22 cellular contexts compared by ENCODE assay signal in the genomic region with DNA sequence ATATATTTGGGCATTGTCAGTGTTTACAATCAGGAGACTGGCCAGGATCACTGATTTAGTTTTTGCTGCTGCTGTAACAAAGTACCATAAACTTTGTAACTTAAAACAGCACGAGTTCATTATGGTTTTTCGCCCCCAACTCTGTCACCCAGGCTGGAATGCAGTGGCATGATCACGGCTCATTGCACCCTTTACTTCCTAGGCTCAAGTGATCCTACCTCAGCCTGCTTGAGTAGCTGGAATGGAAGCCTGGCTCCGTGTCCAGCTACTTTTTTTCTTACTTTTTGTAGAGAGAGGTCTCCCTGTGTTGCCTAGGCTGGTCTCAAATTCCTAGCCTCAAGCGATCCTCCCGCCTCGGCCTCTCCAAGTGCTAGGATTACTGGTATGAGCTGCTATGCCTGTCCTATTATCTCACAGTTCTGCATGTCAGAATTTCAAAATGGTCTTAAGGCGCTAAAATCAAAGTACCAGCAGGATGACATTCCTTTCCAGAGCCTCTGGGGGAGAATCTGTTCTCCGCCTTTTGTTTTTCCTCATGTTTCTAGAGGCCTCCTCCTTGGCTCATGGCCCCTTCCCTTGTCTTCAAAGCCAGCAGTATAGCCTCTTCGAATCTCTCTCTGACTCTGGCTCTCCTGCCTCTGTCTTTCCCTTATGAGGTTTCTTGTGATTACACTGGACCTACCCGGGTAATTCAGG. TPM values are rescaled to one million over a fixed set of nuclear protein-coding genes. Genes with fewer than 3 reads are reported as not detected.
"Had no signal": no experiment of that assay in that cellular context is flagged by ENCODE, and none has a peak within 500 bp of the region (broad histone marks: within the 10 kb centered on the region; RNA-seq: fewer than 3 reads in every experiment).

No MANE protein-coding gene starts in this region.

- H3K4me3 Mint-ChIP-seq: activated CD8-positive, alpha-beta T cell treated with anti-CD3 and anti-CD28 coated beads for 36 hours; activated T-cell treated with anti-CD3 and anti-CD28 coated beads, Interleukin-2, amount 50 U/mL, for 72 hours; dendritic cell treated with granulocyte-macrophage colony-stimulating factor and Interleukin-4, amounts not matched to agents 40 ng/mL and 50 ng/mL, for 4 days; naive thymus-derived CD8-positive, alpha-beta T cell; stimulated activated naive CD8-positive, alpha-beta T cell treated with anti-CD3 and anti-CD28 coated beads, Interleukin-15, amount 100 ng/mL, for 72 hours; T-helper 17 cell had no signal

- H3K9me3 Mint-ChIP-seq: activated CD8-positive, alpha-beta T cell treated with anti-CD3 and anti-CD28 coated beads for 36 hours; activated T-cell treated with anti-CD3 and anti-CD28 coated beads, Interleukin-2, amount 50 U/mL, for 72 hours; dendritic cell treated with granulocyte-macrophage colony-stimulating factor and Interleukin-4, amounts not matched to agents 40 ng/mL and 50 ng/mL, for 4 days; naive thymus-derived CD8-positive, alpha-beta T cell; stimulated activated naive CD8-positive, alpha-beta T cell treated with anti-CD3 and anti-CD28 coated beads, Interleukin-15, amount 100 ng/mL, for 72 hours had no signal

- H3K27ac ChIP-seq: foreskin keratinocyte had no signal

- H3K27me3 Mint-ChIP-seq: progenitor cell of endocrine pancreas had no signal

- H3K27ac Mint-ChIP-seq: activated CD8-positive, alpha-beta T cell treated with anti-CD3 and anti-CD28 coated beads for 36 hours; activated T-cell treated with anti-CD3 and anti-CD28 coated beads, Interleukin-2, amount 50 U/mL, for 72 hours; T-helper 17 cell had no signal

- H3K36me3 Mint-ChIP-seq: naive thymus-derived CD8-positive, alpha-beta T cell had no signal

- DNase-seq: activated CD4-positive, alpha-beta T cell treated with anti-CD3 and anti-CD28 coated beads for 4 hours; activated CD8-positive, alpha-beta T cell treated with anti-CD3 and anti-CD28 coated beads for 36 hours; activated gamma-delta T cell treated with Interleukin-2 at 50 U/mL for 16 hours; activated T-cell treated with anti-CD3 and anti-CD28 coated beads, Interleukin-2, amount 50 U/mL, for 72 hours; aorta; effector memory CD4-positive, alpha-beta T cell; foreskin keratinocyte; head of caudate nucleus; left colon; naive thymus-derived CD8-positive, alpha-beta T cell; nucleus accumbens; stimulated activated naive CD8-positive, alpha-beta T cell treated with anti-CD3 and anti-CD28 coated beads, Interleukin-15, amount 100 ng/mL, for 72 hours; T-helper 17 cell had no signal

- H3K4me1 ChIP-seq: foreskin keratinocyte had no signal

- ATAC-seq: activated CD8-positive, alpha-beta T cell treated with anti-CD3 and anti-CD28 coated beads for 36 hours; activated T-cell treated with anti-CD3 and anti-CD28 coated beads, Interleukin-2, amount 50 U/mL, for 72 hours; foreskin keratinocyte; left colon; naive thymus-derived CD8-positive, alpha-beta T cell; sciatic nerve; stimulated activated naive CD8-positive, alpha-beta T cell treated with anti-CD3 and anti-CD28 coated beads, Interleukin-15, amount 100 ng/mL, for 72 hours; T-helper 17 cell had no signal

RNA-seq across cellular contexts. Expression of a gene that starts 10.0 kb away (rescaled TPM):
- total RNA-seq: activated CD8-positive, alpha-beta T cell treated with anti-CD3 and anti-CD28 coated beads for 36 hours; activated T-cell treated with anti-CD3 and anti-CD28 coated beads, Interleukin-2, amount 50 U/mL, for 72 hours; aorta; bronchial epithelial cell; cerebellum; foreskin keratinocyte; left colon; lung microvascular endothelial cell; mucosa of gallbladder; naive thymus-derived CD8-positive, alpha-beta T cell; progenitor cell of endocrine pancreas; sciatic nerve; T-helper 17 cell; temporal lobe; ureter had no signal

RNA-seq across cellular contexts. Expression of a gene that starts 14.9 kb away (rescaled TPM):
- total RNA-seq: activated CD8-positive, alpha-beta T cell treated with anti-CD3 and anti-CD28 coated beads for 36 hours; activated T-cell treated with anti-CD3 and anti-CD28 coated beads, Interleukin-2, amount 50 U/mL, for 72 hours; aorta; bronchial epithelial cell; cerebellum; foreskin keratinocyte; left colon; lung microvascular endothelial cell; mucosa of gallbladder; naive thymus-derived CD8-positive, alpha-beta T cell; progenitor cell of endocrine pancreas; sciatic nerve; T-helper 17 cell; temporal lobe; ureter had no signal

RNA-seq across cellular contexts. Expression of a gene that starts 17.7 kb away (rescaled TPM):
- total RNA-seq: activated CD8-positive, alpha-beta T cell treated with anti-CD3 and anti-CD28 coated beads for 36 hours; activated T-cell treated with anti-CD3 and anti-CD28 coated beads, Interleukin-2, amount 50 U/mL, for 72 hours; aorta; bronchial epithelial cell; cerebellum; foreskin keratinocyte; left colon; lung microvascular endothelial cell; mucosa of gallbladder; naive thymus-derived CD8-positive, alpha-beta T cell; progenitor cell of endocrine pancreas; sciatic nerve; T-helper 17 cell; temporal lobe; ureter had no signal

RNA-seq across cellular contexts. Expression of a gene that starts 22.0 kb away (rescaled TPM):
- total RNA-seq: activated CD8-positive, alpha-beta T cell treated with anti-CD3 and anti-CD28 coated beads for 36 hours; activated T-cell treated with anti-CD3 and anti-CD28 coated beads, Interleukin-2, amount 50 U/mL, for 72 hours; aorta; bronchial epithelial cell; cerebellum; foreskin keratinocyte; left colon; lung microvascular endothelial cell; mucosa of gallbladder; naive thymus-derived CD8-positive, alpha-beta T cell; progenitor cell of endocrine pancreas; sciatic nerve; T-helper 17 cell; temporal lobe; ureter had no signal
